Comparison of ENCODE assay signal across 8 cellular contexts in the genomic region with DNA sequence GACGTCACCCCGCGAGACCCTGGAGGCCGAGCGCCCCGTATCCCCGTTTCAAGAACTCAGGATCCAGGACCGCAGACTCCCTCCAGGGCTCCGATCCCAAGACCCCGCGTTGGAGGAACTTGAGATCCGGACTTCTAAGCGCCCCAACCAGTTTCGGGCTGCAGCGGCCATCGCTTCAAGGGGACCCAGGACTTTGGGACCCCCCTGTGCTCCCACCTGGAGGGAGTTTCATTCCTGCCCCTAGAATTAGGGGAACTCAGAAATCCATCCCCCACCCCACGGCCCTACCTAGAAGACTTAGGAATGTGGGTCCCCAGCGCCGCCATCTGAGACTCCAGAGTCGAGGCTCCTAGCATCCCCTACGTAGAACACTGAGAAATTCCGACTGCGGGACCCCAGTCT. TPM values are rescaled to one million over a fixed set of nuclear protein-coding genes. Genes with fewer than 3 reads are reported as not detected.
A peak's percentile ranks its signal among the peaks of the same experiment; 100 is the strongest.
DNase-seq lines count a peak whose midpoint lies in the region; ATAC-seq and TF ChIP-seq lines count a peak whose summit lies in the region.

No MANE protein-coding gene starts in this region.

- ATAC-seq in activated CD8-positive, alpha-beta memory T cell treated with anti-CD3 and anti-CD28 coated beads, Interleukin-2, amount 10 ng/mL, durations not matched to agents 7 days and 5 days, result no peak
- ATAC-seq in HG02840 (IDR thresholded peaks at IDR 0.05; ENCODE audit: low FRiP score, unreplicated experiment) (no peak), HG03280 (IDR thresholded peaks at IDR 0.05; ENCODE audit: unreplicated experiment) (no peak)

- H3K36me3 Mint-ChIP-seq in activated CD8-positive, alpha-beta memory T cell treated with anti-CD3 and anti-CD28 coated beads, Interleukin-2, amount 10 ng/mL, durations not matched to agents 7 days and 5 days, result peaks cover 26% of the 10 kb centered on the region

- peak overlapping the region; percentile 84 for H3K4me3 Mint-ChIP-seq in activated CD8-positive, alpha-beta memory T cell treated with anti-CD3 and anti-CD28 coated beads, Interleukin-2, amount 10 ng/mL, durations not matched to agents 7 days and 5 days

- H3K4me1 Mint-ChIP-seq in activated CD8-positive, alpha-beta memory T cell treated with anti-CD3 and anti-CD28 coated beads, Interleukin-2, amount 10 ng/mL, durations not matched to agents 7 days and 5 days, result peaks cover 41% of the 10 kb centered on the region

- H3K9me3 ChIP-seq in liver (ENCODE audit: control insufficient read depth in 4 of 4, low read length in 3 of 4) (no peaks in the 10 kb centered on the region), thymus (ENCODE audit: control insufficient read depth) (no peaks in the 10 kb centered on the region)

- H3K4me1 ChIP-seq in liver (ENCODE audit: control insufficient read depth in 4 of 4, insufficient read depth in 4 of 4, low read length in 3 of 4) (peaks cover 5 to 32% (median 11%) of the 10 kb centered on the region in 4 donors), thymus (ENCODE audit: control insufficient read depth, insufficient read depth, low read length) (peaks cover 22% of the 10 kb centered on the region)

- peak overlapping the region; percentile 13 for H3K27ac ChIP-seq in adipose tissue (ENCODE audit: low read depth, low read length)
- peak overlapping the region; percentile 55 to 89 for H3K27ac ChIP-seq in liver (ENCODE audit: low read depth in 1 of 2, low read length in 2 of 2)
- peak overlapping the region; percentile 97 for H3K27ac ChIP-seq in thymus (ENCODE audit: low read depth)

- H3K27me3 ChIP-seq in liver (ENCODE audit: control insufficient read depth in 4 of 4, insufficient read depth in 4 of 4, low read length in 3 of 4) (no peaks in the 10 kb centered on the region), thymus (ENCODE audit: control insufficient read depth, insufficient read depth) (no peaks in the 10 kb centered on the region)

- no peaks in the 10 kb centered on the region for H3K27me3 Mint-ChIP-seq in activated CD8-positive, alpha-beta memory T cell treated with anti-CD3 and anti-CD28 coated beads, Interleukin-2, amount 10 ng/mL, durations not matched to agents 7 days and 5 days

- 0 to 1% (median 0%) methylated on average over 23 of the region's 23 CpGs for WGBS in adipose tissue, 3 donors
- WGBS in liver, result 2% methylated on average over 23 of the region's 23 CpGs
- 0% methylated on average over 23 of the region's 23 CpGs for WGBS in thymus

- peak overlapping the region; percentile 26 to 64 for H3K9ac ChIP-seq in liver (ENCODE audit: low read depth in 1 of 2, low read length in 2 of 2)

- TF ChIP-seq CTCF in liver (IDR thresholded peaks at IDR 0.05; ENCODE audit: low read depth, low read length, missing input control), result no peak

- CTCF ChIA-PET in activated CD8-positive, alpha-beta memory T cell treated with anti-CD3 and anti-CD28 coated beads, Interleukin-2, amount 10 ng/mL, durations not matched to agents 7 days and 5 days (lab: Charles Lee), result interaction anchor here (0.5 to 2.3 kb wide), 10 partner anchors 11 to 293 kb away, joined by 4 to 152 read pairs (median 9); a partner anchor contains a TSS

- H3K4me3 ChIP-seq in liver (ENCODE audit: low read depth in 1 of 3, low read length in 3 of 3), result peak overlapping the region; percentile 15 to 67 (median 64)
- peak overlapping the region; percentile 99 for H3K4me3 ChIP-seq in thymus (ENCODE audit: low read length)

- DNase-seq in activated CD8-positive, alpha-beta memory T cell treated with anti-CD3 and anti-CD28 coated beads, Interleukin-2, amount 10 ng/mL, durations not matched to agents 7 days and 5 days, result no peak
- no peak for DNase-seq in activated CD8-positive, alpha-beta memory T cell treated with anti-CD3 and anti-CD28 coated beads, Interleukin-2, amount 50 U/mL, for 48 hours
- no peak for DNase-seq in activated CD4-positive, CD25-positive, alpha-beta regulatory T cell (lab: John Stamatoyannopoulos, UW)

- H3K9me3 Mint-ChIP-seq in activated CD8-positive, alpha-beta memory T cell treated with anti-CD3 and anti-CD28 coated beads, Interleukin-2, amount 10 ng/mL, durations not matched to agents 7 days and 5 days (ENCODE audit: low read depth), result no peaks in the 10 kb centered on the region

- H3K36me3 ChIP-seq in liver (ENCODE audit: control insufficient read depth in 4 of 4, insufficient read depth in 3 of 4, low read depth in 1 of 4, low read length in 3 of 4), result peaks cover 0 to 6% (median 0%) of the 10 kb centered on the region in 4 donors
- H3K36me3 ChIP-seq in thymus (ENCODE audit: control insufficient read depth, insufficient read depth), result peaks cover 42% of the 10 kb centered on the region

- no peak for TF ChIP-seq RAD21 in liver (IDR thresholded peaks at IDR 0.05)

- peak overlapping the region; percentile 87 for H3K27ac Mint-ChIP-seq in activated CD8-positive, alpha-beta memory T cell treated with anti-CD3 and anti-CD28 coated beads, Interleukin-2, amount 10 ng/mL, durations not matched to agents 7 days and 5 days

TF ChIP-seq in liver, 16 proteins besides CTCF, POLR2A, EP300 and RAD21:
- TF ChIP-seq SP1 (IDR thresholded peaks at IDR 0.05) (no peak), FOXA1 (IDR thresholded peaks at IDR 0.05) (no peak)

RNA-seq across cellular contexts. Expression of a gene that starts 0.4 kb away (rescaled TPM):
- total RNA-seq in activated CD8-positive, alpha-beta memory T cell treated with anti-CD3 and anti-CD28 coated beads, Interleukin-2, amount 10 ng/mL, durations not matched to agents 7 days and 5 days, result 10 to 100 TPM; 57.9 to 73.9 TPM
- polyA plus RNA-seq in adipose tissue (10 to 100 TPM in 2 of 3 donors, 1 to 10 TPM in 1; 3.0 to 38.8 (median 27.2) TPM), liver (1 to 10 TPM; 2.1 to 2.2 TPM), thymus (30.8 TPM)
- total RNA-seq in liver, result 1 to 10 TPM; 3.7 to 4.5 TPM

RNA-seq across cellular contexts. Expression of a gene that starts 6.2 kb away (rescaled TPM):
- total RNA-seq in activated CD8-positive, alpha-beta memory T cell treated with anti-CD3 and anti-CD28 coated beads, Interleukin-2, amount 10 ng/mL, durations not matched to agents 7 days and 5 days, result 100 to 1,000 TPM in 1 of 2 experiments, 10 to 100 TPM in 1; 45.1 to 107 TPM
- polyA plus RNA-seq in adipose tissue (1,000 to 10,000 TPM in 2 of 3 donors, 10 to 100 TPM in 1; 80.2 to 1,764 (median 1,356) TPM), liver (10 to 100 TPM; 62.0 to 91.9 TPM), thymus (250 TPM)
- total RNA-seq in liver, result 1 to 10 TPM; 3.6 to 9.0 TPM

RNA-seq across cellular contexts. Expression of a gene that starts 21.7 kb away (rescaled TPM):
- total RNA-seq in activated CD8-positive, alpha-beta memory T cell treated with anti-CD3 and anti-CD28 coated beads, Interleukin-2, amount 10 ng/mL, durations not matched to agents 7 days and 5 days, result 10 to 100 TPM; 31.0 to 31.2 TPM
- polyA plus RNA-seq in adipose tissue (10 to 100 TPM; 16.9 to 32.2 (median 21.8) TPM), liver (10 to 100 TPM; 21.0 to 24.2 TPM), thymus (27.8 TPM)
- total RNA-seq in liver, result 10 to 100 TPM; 11.0 to 13.8 TPM

RNA-seq across cellular contexts. Expression of a gene that starts 22.0 kb away (rescaled TPM):
- total RNA-seq in activated CD8-positive, alpha-beta memory T cell treated with anti-CD3 and anti-CD28 coated beads, Interleukin-2, amount 10 ng/mL, durations not matched to agents 7 days and 5 days, result 10 to 100 TPM; 48.9 to 53.8 TPM
- polyA plus RNA-seq in adipose tissue (10 to 100 TPM; 21.4 to 36.2 (median 34.2) TPM), liver (10 to 100 TPM; 21.2 to 29.4 TPM), thymus (40.1 TPM)
- total RNA-seq in liver, result 10 to 100 TPM; 13.7 to 16.7 TPM

RNA-seq across cellular contexts. Expression of a gene that starts 22.9 kb away (rescaled TPM):
- 1,000 to 10,000 TPM; 1,815 to 2,117 TPM for total RNA-seq in activated CD8-positive, alpha-beta memory T cell treated with anti-CD3 and anti-CD28 coated beads, Interleukin-2, amount 10 ng/mL, durations not matched to agents 7 days and 5 days
- polyA plus RNA-seq in adipose tissue (1,000 to 10,000 TPM; 2,185 to 4,039 (median 3,887) TPM), liver (1,000 to 10,000 TPM in 1 of 2 donors, 100 to 1,000 TPM in 1; 324 to 1,094 TPM), thymus (3,143 TPM)
- 100 to 1,000 TPM; 109 to 111 TPM for total RNA-seq in liver

Comparison
In these comparisons a context has a peak if more than half of its experiments do, and no peak if none do; other contexts are left out.
1. H3K27ac ChIP-seq: peak in every context shown above with its lines; median percentile 97 in thymus; 72 in liver; 13 in adipose tissue.